ENCODE assay signal across 1 cellular context in the genomic region with DNA sequence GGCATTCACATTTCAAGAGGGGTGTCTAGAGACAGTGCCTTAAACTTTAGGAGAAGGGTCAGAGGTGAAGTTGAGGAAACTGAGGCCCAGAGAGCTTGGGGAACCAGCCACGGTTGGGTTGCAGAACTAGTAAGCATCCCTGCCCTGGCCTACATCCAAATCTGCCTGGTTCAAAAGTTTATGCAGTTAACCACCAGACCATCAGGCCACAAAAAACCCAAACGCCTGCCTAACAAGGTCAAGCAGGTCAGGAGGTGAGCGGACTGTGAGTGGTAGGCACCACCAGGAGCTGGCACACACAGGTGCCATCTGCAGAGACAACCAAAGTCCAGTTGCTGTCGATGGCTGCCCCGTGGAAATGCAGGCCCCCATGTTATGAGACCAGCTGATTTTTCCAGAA.
TF ChIP-seq lines count a peak whose summit lies in the region.

No MANE protein-coding gene starts in this region.

TF ChIP-seq in GM23338, 12 proteins besides CTCF, POLR2A, EP300 and RAD21 (continued from another document):
- TF ChIP-seq, protein P1, sequence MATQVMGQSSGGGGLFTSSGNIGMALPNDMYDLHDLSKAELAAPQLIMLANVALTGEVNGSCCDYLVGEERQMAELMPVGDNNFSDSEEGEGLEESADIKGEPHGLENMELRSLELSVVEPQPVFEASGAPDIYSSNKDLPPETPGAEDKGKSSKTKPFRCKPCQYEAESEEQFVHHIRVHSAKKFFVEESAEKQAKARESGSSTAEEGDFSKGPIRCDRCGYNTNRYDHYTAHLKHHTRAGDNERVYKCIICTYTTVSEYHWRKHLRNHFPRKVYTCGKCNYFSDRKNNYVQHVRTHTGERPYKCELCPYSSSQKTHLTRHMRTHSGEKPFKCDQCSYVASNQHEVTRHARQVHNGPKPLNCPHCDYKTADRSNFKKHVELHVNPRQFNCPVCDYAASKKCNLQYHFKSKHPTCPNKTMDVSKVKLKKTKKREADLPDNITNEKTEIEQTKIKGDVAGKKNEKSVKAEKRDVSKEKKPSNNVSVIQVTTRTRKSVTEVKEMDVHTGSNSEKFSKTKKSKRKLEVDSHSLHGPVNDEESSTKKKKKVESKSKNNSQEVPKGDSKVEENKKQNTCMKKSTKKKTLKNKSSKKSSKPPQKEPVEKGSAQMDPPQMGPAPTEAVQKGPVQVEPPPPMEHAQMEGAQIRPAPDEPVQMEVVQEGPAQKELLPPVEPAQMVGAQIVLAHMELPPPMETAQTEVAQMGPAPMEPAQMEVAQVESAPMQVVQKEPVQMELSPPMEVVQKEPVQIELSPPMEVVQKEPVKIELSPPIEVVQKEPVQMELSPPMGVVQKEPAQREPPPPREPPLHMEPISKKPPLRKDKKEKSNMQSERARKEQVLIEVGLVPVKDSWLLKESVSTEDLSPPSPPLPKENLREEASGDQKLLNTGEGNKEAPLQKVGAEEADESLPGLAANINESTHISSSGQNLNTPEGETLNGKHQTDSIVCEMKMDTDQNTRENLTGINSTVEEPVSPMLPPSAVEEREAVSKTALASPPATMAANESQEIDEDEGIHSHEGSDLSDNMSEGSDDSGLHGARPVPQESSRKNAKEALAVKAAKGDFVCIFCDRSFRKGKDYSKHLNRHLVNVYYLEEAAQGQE (IDR thresholded peaks at IDR 0.05; ENCODE audit: unreplicated experiment) = no peak
- TF ChIP-seq, protein P2, sequence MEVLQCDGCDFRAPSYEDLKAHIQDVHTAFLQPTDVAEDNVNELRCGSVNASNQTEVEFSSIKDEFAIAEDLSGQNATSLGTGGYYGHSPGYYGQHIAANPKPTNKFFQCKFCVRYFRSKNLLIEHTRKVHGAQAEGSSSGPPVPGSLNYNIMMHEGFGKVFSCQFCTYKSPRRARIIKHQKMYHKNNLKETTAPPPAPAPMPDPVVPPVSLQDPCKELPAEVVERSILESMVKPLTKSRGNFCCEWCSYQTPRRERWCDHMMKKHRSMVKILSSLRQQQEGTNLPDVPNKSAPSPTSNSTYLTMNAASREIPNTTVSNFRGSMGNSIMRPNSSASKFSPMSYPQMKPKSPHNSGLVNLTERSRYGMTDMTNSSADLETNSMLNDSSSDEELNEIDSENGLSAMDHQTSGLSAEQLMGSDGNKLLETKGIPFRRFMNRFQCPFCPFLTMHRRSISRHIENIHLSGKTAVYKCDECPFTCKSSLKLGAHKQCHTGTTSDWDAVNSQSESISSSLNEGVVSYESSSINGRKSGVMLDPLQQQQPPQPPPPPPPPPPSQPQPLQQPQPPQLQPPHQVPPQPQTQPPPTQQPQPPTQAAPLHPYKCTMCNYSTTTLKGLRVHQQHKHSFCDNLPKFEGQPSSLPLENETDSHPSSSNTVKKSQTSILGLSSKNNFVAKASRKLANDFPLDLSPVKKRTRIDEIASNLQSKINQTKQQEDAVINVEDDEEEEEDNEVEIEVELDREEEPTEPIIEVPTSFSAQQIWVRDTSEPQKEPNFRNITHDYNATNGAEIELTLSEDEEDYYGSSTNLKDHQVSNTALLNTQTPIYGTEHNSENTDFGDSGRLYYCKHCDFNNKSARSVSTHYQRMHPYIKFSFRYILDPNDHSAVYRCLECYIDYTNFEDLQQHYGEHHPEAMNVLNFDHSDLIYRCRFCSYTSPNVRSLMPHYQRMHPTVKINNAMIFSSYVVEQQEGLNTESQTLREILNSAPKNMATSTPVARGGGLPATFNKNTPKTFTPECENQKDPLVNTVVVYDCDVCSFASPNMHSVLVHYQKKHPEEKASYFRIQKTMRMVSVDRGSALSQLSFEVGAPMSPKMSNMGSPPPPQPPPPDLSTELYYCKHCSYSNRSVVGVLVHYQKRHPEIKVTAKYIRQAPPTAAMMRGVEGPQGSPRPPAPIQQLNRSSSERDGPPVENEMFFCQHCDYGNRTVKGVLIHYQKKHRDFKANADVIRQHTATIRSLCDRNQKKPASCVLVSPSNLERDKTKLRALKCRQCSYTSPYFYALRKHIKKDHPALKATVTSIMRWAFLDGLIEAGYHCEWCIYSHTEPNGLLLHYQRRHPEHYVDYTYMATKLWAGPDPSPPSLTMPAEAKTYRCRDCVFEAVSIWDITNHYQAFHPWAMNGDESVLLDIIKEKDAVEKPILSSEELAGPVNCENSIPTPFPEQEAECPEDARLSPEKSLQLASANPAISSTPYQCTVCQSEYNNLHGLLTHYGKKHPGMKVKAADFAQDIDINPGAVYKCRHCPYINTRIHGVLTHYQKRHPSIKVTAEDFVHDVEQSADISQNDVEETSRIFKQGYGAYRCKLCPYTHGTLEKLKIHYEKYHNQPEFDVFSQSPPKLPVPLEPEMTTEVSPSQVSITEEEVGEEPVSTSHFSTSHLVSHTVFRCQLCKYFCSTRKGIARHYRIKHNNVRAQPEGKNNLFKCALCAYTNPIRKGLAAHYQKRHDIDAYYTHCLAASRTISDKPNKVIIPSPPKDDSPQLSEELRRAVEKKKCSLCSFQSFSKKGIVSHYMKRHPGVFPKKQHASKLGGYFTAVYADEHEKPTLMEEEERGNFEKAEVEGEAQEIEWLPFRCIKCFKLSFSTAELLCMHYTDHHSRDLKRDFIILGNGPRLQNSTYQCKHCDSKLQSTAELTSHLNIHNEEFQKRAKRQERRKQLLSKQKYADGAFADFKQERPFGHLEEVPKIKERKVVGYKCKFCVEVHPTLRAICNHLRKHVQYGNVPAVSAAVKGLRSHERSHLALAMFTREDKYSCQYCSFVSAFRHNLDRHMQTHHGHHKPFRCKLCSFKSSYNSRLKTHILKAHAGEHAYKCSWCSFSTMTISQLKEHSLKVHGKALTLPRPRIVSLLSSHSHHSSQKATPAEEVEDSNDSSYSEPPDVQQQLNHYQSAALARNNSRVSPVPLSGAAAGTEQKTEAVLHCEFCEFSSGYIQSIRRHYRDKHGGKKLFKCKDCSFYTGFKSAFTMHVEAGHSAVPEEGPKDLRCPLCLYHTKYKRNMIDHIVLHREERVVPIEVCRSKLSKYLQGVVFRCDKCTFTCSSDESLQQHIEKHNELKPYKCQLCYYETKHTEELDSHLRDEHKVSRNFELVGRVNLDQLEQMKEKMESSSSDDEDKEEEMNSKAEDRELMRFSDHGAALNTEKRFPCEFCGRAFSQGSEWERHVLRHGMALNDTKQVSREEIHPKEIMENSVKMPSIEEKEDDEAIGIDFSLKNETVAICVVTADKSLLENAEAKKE (CRISPR knock-in tag; IDR thresholded peaks at IDR 0.05) = no peak
- TF ChIP-seq ZNF331 (CRISPR knock-in tag; IDR thresholded peaks at IDR 0.05; ENCODE audit: low read depth) = no peak
- TF ChIP-seq POLR2AphosphoS5 (IDR thresholded peaks at IDR 0.05; ENCODE audit: low read depth) = no peak
- TF ChIP-seq NANOG (IDR thresholded peaks at IDR 0.05; ENCODE audit: borderline replicate concordance) = no peak
- TF ChIP-seq JUNB (IDR thresholded peaks at IDR 0.05; ENCODE audit: unreplicated experiment) = no peak
